ENCODE assay signal across 1 cellular context in the genomic region with DNA sequence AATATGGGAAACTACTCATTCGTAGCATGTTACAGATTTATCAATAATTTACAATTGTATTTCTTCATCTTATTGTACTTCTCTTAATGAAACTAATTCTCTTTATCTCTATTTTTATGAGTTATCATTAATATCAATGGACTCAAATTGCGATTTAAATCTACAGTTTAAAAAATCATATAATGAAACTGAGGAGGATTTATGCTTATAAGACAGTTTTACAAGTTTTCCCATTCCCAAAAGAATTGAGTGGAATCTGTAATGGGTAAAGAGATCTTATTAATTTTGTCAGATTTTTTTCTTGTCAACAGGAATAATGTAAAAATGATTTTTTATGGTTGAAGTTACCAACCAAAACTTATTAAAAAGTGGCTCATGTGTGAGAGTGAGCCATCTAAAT.
TF ChIP-seq lines count a peak whose summit lies in the region.

No MANE protein-coding gene starts in this region.

TF ChIP-seq in HepG2, 621 proteins besides CTCF, POLR2A, EP300 and RAD21 (continued from another document):
- TF ChIP-seq, protein P1, sequence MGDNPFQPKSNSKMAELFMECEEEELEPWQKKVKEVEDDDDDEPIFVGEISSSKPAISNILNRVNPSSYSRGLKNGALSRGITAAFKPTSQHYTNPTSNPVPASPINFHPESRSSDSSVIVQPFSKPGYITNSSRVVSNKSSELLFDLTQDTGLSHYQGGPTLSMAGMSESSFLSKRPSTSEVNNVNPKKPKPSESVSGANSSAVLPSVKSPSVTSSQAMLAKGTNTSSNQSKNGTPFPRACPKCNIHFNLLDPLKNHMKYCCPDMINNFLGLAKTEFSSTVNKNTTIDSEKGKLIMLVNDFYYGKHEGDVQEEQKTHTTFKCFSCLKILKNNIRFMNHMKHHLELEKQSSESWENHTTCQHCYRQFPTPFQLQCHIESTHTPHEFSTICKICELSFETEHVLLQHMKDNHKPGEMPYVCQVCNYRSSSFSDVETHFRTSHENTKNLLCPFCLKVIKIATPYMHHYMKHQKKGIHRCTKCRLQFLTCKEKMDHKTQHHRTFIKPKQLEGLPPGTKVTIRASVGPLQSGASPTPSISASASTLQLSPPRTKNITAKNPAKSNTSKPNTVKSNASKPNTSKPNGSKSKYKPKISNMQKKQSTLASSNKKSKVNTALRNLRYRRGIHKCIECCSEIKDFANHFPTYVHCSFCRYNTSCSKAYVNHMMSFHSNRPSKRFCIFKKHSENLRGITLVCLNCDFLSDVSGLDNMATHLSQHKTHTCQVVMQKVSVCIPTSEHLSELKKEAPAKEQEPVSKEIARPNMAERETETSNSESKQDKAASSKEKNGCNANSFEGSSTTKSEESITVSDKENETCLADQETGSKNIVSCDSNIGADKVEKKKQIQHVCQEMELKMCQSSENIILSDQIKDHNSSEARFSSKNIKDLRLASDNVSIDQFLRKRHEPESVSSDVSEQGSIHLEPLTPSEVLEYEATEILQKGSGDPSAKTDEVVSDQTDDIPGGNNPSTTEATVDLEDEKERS (CRISPR knock-in tag; IDR thresholded peaks at IDR 0.05) = no peak
- TF ChIP-seq, protein P2, sequence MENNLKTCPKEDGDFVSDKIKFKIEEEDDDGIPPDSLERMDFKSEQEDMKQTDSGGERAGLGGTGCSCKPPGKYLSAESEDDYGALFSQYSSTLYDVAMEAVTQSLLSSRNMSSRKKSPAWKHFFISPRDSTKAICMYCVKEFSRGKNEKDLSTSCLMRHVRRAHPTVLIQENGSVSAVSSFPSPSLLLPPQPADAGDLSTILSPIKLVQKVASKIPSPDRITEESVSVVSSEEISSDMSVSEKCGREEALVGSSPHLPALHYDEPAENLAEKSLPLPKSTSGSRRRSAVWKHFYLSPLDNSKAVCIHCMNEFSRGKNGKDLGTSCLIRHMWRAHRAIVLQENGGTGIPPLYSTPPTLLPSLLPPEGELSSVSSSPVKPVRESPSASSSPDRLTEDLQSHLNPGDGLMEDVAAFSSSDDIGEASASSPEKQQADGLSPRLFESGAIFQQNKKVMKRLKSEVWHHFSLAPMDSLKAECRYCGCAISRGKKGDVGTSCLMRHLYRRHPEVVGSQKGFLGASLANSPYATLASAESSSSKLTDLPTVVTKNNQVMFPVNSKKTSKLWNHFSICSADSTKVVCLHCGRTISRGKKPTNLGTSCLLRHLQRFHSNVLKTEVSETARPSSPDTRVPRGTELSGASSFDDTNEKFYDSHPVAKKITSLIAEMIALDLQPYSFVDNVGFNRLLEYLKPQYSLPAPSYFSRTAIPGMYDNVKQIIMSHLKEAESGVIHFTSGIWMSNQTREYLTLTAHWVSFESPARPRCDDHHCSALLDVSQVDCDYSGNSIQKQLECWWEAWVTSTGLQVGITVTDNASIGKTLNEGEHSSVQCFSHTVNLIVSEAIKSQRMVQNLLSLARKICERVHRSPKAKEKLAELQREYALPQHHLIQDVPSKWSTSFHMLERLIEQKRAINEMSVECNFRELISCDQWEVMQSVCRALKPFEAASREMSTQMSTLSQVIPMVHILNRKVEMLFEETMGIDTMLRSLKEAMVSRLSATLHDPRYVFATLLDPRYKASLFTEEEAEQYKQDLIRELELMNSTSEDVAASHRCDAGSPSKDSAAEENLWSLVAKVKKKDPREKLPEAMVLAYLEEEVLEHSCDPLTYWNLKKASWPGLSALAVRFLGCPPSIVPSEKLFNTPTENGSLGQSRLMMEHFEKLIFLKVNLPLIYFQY (CRISPR knock-in tag; IDR thresholded peaks at IDR 0.05; ENCODE audit: borderline replicate concordance) = no peak
- no peak for TF ChIP-seq CEBPB (IDR thresholded peaks at IDR 0.05; ENCODE audit: borderline replicate concordance, low read depth, low read length)
